Comparison of ENCODE assay signal across 17 cellular contexts in the genomic region with DNA sequence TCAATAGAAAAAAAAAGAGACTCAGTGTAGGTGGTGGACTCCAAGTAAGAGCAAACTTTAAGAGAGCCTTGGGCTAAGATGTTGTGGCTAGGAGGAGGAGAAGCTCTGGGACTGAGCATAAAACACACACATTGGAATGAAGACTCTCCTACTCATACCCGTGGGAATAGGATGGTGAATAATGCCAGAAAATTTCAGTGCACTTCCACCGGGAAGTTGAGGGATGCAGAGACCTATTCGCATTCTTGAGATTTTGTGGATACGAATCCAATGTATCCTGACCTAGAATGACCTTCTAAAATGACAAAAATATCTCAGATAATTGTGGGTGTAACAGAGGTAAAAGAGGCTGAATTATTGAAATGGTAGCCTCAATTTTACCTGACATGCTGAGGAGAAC.
A peak's percentile ranks its signal among the peaks of the same experiment; 100 is the strongest.
DNase-seq lines count a peak whose midpoint lies in the region; TF ChIP-seq lines count a peak whose summit lies in the region.
"Had no signal": no experiment of that assay in that cellular context is flagged by ENCODE, and none has a peak within 500 bp of the region (broad histone marks: within the 10 kb centered on the region; RNA-seq: fewer than 3 reads in every experiment).

No MANE protein-coding gene starts in this region.

- peak; percentile 68 for DNase-seq in AG20443 (ENCODE audit: low spot score)
- peak; percentile 95 for DNase-seq in NCI-H226
- DNase-seq in dedifferentiated amniotic fluid mesenchymal stem cell (ENCODE audit: extremely low spot score): peak; percentile 49
- DNase-seq in mesenchymal stem cell: peak; percentile 55
- DNase-seq in SIG-M5 (lab: John Stamatoyannopoulos, UW): no peak
- DNase-seq in SIG-M5 treated with dmso at 0.1 percent for 504 hours (lab: John Stamatoyannopoulos, UW; ENCODE audit: unreplicated experiment): no peak
- DNase-seq in NCI-H2029 (lab: John Stamatoyannopoulos, UW): no peak
- no peak for DNase-seq in neural progenitor cell (ENCODE audit: low spot score)
- DNase-seq: activated CD4-positive, alpha-beta T cell treated with anti-CD3 and anti-CD28 coated beads for 1 hour; colonic mucosa; Kasumi-1; NCI-H1694; pancreas; substantia nigra had no signal

- H3K27me3 Mint-ChIP-seq in neural progenitor cell (ENCODE audit: insufficient read depth, low read depth): peaks cover 3% of the 10 kb centered on the region
- H3K27me3 Mint-ChIP-seq: activated naive CD8-positive, alpha-beta T cell; B cell had no signal

- no peak overlapping the region for H2BK5ac ChIP-seq in mesenchymal stem cell (ENCODE audit: low read depth, low read length, poor library complexity, severe bottlenecking)

- H3K27ac ChIP-seq in mesenchymal stem cell (ENCODE audit: low read length, poor library complexity, severe bottlenecking) (no peak overlapping the region), neural progenitor cell (no peak overlapping the region)
- H3K27ac ChIP-seq: colonic mucosa, pancreas had no signal

- no peak overlapping the region for H3K23ac ChIP-seq in mesenchymal stem cell (ENCODE audit: low read length in 2 of 2)

- no peak overlapping the region for H2BK120ac ChIP-seq in mesenchymal stem cell (ENCODE audit: low read depth, low read length)

- no peaks in the 10 kb centered on the region for H3K79me1 ChIP-seq in mesenchymal stem cell (replicated peaks; ENCODE audit: low read length, poor library complexity, severe bottlenecking)

- H4K20me1 ChIP-seq in neural progenitor cell (ENCODE audit: low read depth): no peaks in the 10 kb centered on the region

- no peaks in the 10 kb centered on the region for H3K36me3 Mint-ChIP-seq in neural progenitor cell

- H3K4me3 ChIP-seq in mesenchymal stem cell (ENCODE audit: insufficient read depth in 1 of 2, low read depth in 1 of 2, low read length in 2 of 2) (peak overlapping the region in 1 of 2 experiments; percentile 36), neural progenitor cell (no peak overlapping the region)
- H3K4me3 ChIP-seq: colonic mucosa, GM12878, pancreas had no signal

- H2AFZ ChIP-seq in mesenchymal stem cell (ENCODE audit: low read depth, low read length) (no peak overlapping the region), neural progenitor cell (replicated peaks) (no peak overlapping the region)

- H3K4me1 ChIP-seq in mesenchymal stem cell (ENCODE audit: control insufficient read depth, insufficient read depth, low read depth, low read length) (no peaks in the 10 kb centered on the region), neural progenitor cell (peaks cover 5% of the 10 kb centered on the region)
- H3K4me1 ChIP-seq: colonic mucosa, pancreas had no signal

- no peaks in the 10 kb centered on the region for H3K4me1 Mint-ChIP-seq in neural progenitor cell
- H3K4me1 Mint-ChIP-seq: B cell had no signal

- H2BK15ac ChIP-seq in mesenchymal stem cell (ENCODE audit: low read depth, poor library complexity, severe bottlenecking): no peak overlapping the region

- H3K4me2 ChIP-seq in mesenchymal stem cell (ENCODE audit: low read length, poor library complexity, severe bottlenecking) (no peak overlapping the region), neural progenitor cell (no peak overlapping the region)

- no peaks in the 10 kb centered on the region for H3F3A ChIP-seq in neural progenitor cell (ENCODE audit: low read depth)

- no peak overlapping the region for H3K27ac Mint-ChIP-seq in neural progenitor cell
- H3K27ac Mint-ChIP-seq: activated naive CD8-positive, alpha-beta T cell; B cell had no signal

- no peaks in the 10 kb centered on the region for H3K79me2 ChIP-seq in neural progenitor cell (ENCODE audit: low read depth)

- no peak overlapping the region for H3K18ac ChIP-seq in mesenchymal stem cell (ENCODE audit: low read depth in 1 of 2, low read length in 2 of 2)

- no peak overlapping the region for H2BK12ac ChIP-seq in mesenchymal stem cell (ENCODE audit: low read length in 2 of 2)

- 15% methylated on average over 4 of the region's 4 CpGs for WGBS in mesenchymal stem cell

- H3K9ac ChIP-seq in mesenchymal stem cell (ENCODE audit: low read length) (peak overlapping the region; percentile 31), neural progenitor cell (no peak overlapping the region)

- H3K9me3 Mint-ChIP-seq in neural progenitor cell: no peaks in the 10 kb centered on the region

- no peak overlapping the region for H3K4ac ChIP-seq in mesenchymal stem cell (ENCODE audit: low read depth in 1 of 2, low read length in 2 of 2)

- no peak overlapping the region for H3K4me3 Mint-ChIP-seq in neural progenitor cell
- H3K4me3 Mint-ChIP-seq: activated naive CD8-positive, alpha-beta T cell; B cell had no signal

- no peak for TF ChIP-seq CTCF in neural progenitor cell (IDR thresholded peaks at IDR 0.05)

- H3K27me3 ChIP-seq in mesenchymal stem cell (ENCODE audit: control insufficient read depth in 1 of 2, insufficient read depth in 1 of 2, low read length in 2 of 2) (no peaks in the 10 kb centered on the region), neural progenitor cell (no peaks in the 10 kb centered on the region)
- H3K27me3 ChIP-seq: colonic mucosa, pancreas had no signal

- H3K9me3 ChIP-seq in mesenchymal stem cell (ENCODE audit: control insufficient read depth, low read length) (no peaks in the 10 kb centered on the region), neural progenitor cell (ENCODE audit: low read depth) (no peaks in the 10 kb centered on the region)
- H3K9me3 ChIP-seq: colonic mucosa, pancreas had no signal

- H4K8ac ChIP-seq in mesenchymal stem cell (ENCODE audit: low read length): no peak overlapping the region

- no peak overlapping the region for H2AK5ac ChIP-seq in mesenchymal stem cell (ENCODE audit: low read length, severe bottlenecking)

- H3K36me3 ChIP-seq in mesenchymal stem cell (ENCODE audit: control insufficient read depth in 1 of 2, insufficient read depth in 2 of 2, low read depth in 1 of 2, low read length in 2 of 2) (no peaks in the 10 kb centered on the region), neural progenitor cell (no peaks in the 10 kb centered on the region)
- H3K36me3 ChIP-seq: colonic mucosa, pancreas had no signal

- H4K91ac ChIP-seq in mesenchymal stem cell (ENCODE audit: low read length): no peak overlapping the region

- peak overlapping the region in 1 of 2 experiments; percentile 48 for H3K14ac ChIP-seq in mesenchymal stem cell (ENCODE audit: low read length in 2 of 2)

Comparison
In these comparisons a context has a peak if more than half of its experiments do, and no peak if none do; other contexts are left out.
1. DNase-seq: peak in AG20443 (single experiment), NCI-H226 (single experiment), dedifferentiated amniotic fluid mesenchymal stem cell (single experiment) and mesenchymal stem cell (single experiment); none in SIG-M5 (single experiment), SIG-M5 treated with dmso at 0.1 percent for 504 hours (single experiment), NCI-H2029 (single experiment) and neural progenitor cell (single experiment).